8 cellular contexts compared by ENCODE assay signal in genomic region chr19:58520257-58520599, GRCh38. TPM values are rescaled to one million over a fixed set of nuclear protein-coding genes. Genes with fewer than 3 reads are reported as not detected.
DNase-seq lines count a peak whose midpoint lies in the region; ATAC-seq and TF ChIP-seq lines count a peak whose summit lies in the region.

No MANE protein-coding gene starts in this region.

- no peaks in the 10 kb centered on the region for H3K9me3 Mint-ChIP-seq in activated naive CD4-positive, alpha-beta T cell treated with anti-CD3 and anti-CD28 coated beads, Interleukin-2, amount 10 ng/mL, durations not matched to agents 7 days and 5 days
- H3K9me3 Mint-ChIP-seq in MCF 10A (ENCODE audit: unreplicated experiment): no peaks in the 10 kb centered on the region
- H3K9me3 Mint-ChIP-seq in memory B cell: no peaks in the 10 kb centered on the region

- peak overlapping the region; percentile 98 for H3K27ac Mint-ChIP-seq in activated naive CD4-positive, alpha-beta T cell treated with anti-CD3 and anti-CD28 coated beads, Interleukin-2, amount 10 ng/mL, durations not matched to agents 7 days and 5 days
- H3K27ac Mint-ChIP-seq in MCF 10A (ENCODE audit: low read depth, unreplicated experiment) (peak overlapping the region; percentile 100), memory B cell (peak overlapping the region; percentile 98)

- 13 to 16% methylated on average over 3 to 7 of the region's 7 CpGs for WGBS in upper lobe of left lung, 2 donors

- H3K27me3 Mint-ChIP-seq in activated naive CD4-positive, alpha-beta T cell treated with anti-CD3 and anti-CD28 coated beads, Interleukin-2, amount 10 ng/mL, durations not matched to agents 7 days and 5 days: peaks cover 6% of the 10 kb centered on the region
- H3K27me3 Mint-ChIP-seq in MCF 10A (ENCODE audit: insufficient read depth, unreplicated experiment): no peaks in the 10 kb centered on the region
- H3K27me3 Mint-ChIP-seq in memory B cell: no peaks in the 10 kb centered on the region

- peak in 1 of 4 donors; percentile 9 for TF ChIP-seq POLR2A in upper lobe of left lung (IDR thresholded peaks at IDR 0.05)

- H3K9me3 ChIP-seq in upper lobe of left lung: no peaks in the 10 kb centered on the region

- peak overlapping the region; percentile 93 to 99 (median 96) for H3K27ac ChIP-seq in upper lobe of left lung

- no peak for TF ChIP-seq CTCF in MCF 10A (IDR thresholded peaks at IDR 0.05; ENCODE audit: unreplicated experiment)
- TF ChIP-seq CTCF in upper lobe of left lung (IDR thresholded peaks at IDR 0.05): peak in 1 of 6 experiments; percentile 1

- H3K27me3 ChIP-seq in upper lobe of left lung: no peaks in the 10 kb centered on the region

- CTCF ChIA-PET in activated naive CD4-positive, alpha-beta T cell treated with anti-CD3 and anti-CD28 coated beads, Interleukin-2, amount 10 ng/mL, durations not matched to agents 7 days and 5 days (lab: Charles Lee): interaction anchor here (0.7 to 7.4 kb wide), 17 partner anchors 8 to 337 kb away, joined by 3 to 109 read pairs (median 5); partner anchors contain the start of genes CHMP2A, TRIM28, ZNF324 and ZSCAN22
- CTCF ChIA-PET in MCF 10A (lab: Yijun Ruan, JAX): interaction anchor here (0.6 to 5.7 kb wide), 22 partner anchors 9 to 1415 kb away, joined by 3 to 43 read pairs (median 4); partner anchors contain the start of genes CHMP2A and TRIM28

- peaks cover 26 to 45% (median 32%) of the 10 kb centered on the region in 4 donors for H3K4me1 ChIP-seq in upper lobe of left lung

- no peak for ATAC-seq in memory B cell (ENCODE audit: low read depth)
- no peak for ATAC-seq in upper lobe of left lung (ENCODE audit: low FRiP score in 2 of 2)

- peaks cover 41% of the 10 kb centered on the region for H3K4me1 Mint-ChIP-seq in activated naive CD4-positive, alpha-beta T cell treated with anti-CD3 and anti-CD28 coated beads, Interleukin-2, amount 10 ng/mL, durations not matched to agents 7 days and 5 days
- H3K4me1 Mint-ChIP-seq in MCF 10A (ENCODE audit: insufficient read depth, unreplicated experiment): peaks cover 27% of the 10 kb centered on the region
- peaks cover 31% of the 10 kb centered on the region for H3K4me1 Mint-ChIP-seq in memory B cell

- POLR2A ChIA-PET in MCF 10A (lab: Yijun Ruan, JAX): interaction anchor here (0.7 to 6.7 kb wide), 30 partner anchors 9 to 1109 kb away, joined by 3 to 194 read pairs (median 5); partner anchors contain the start of genes CHMP2A, MZF1, RNF225 and RPS5

- peaks cover 17% of the 10 kb centered on the region for H3K36me3 Mint-ChIP-seq in activated naive CD4-positive, alpha-beta T cell treated with anti-CD3 and anti-CD28 coated beads, Interleukin-2, amount 10 ng/mL, durations not matched to agents 7 days and 5 days
- H3K36me3 Mint-ChIP-seq in MCF 10A (ENCODE audit: insufficient read depth, unreplicated experiment) (peaks cover 28% of the 10 kb centered on the region), memory B cell (peaks cover 14% of the 10 kb centered on the region)

- no TSS peak for BruUV-seq in MCF 10A (replicated peaks; lab: Mats Ljungman, UMichigan)

- peak overlapping the region; percentile 86 to 99 (median 88) for H3K4me3 ChIP-seq in upper lobe of left lung

- H3K36me3 ChIP-seq in upper lobe of left lung: peaks cover 7 to 22% (median 16%) of the 10 kb centered on the region in 4 donors

- H3K4me3 Mint-ChIP-seq in activated naive CD4-positive, alpha-beta T cell treated with anti-CD3 and anti-CD28 coated beads, Interleukin-2, amount 10 ng/mL, durations not matched to agents 7 days and 5 days: peak overlapping the region; percentile 91
- H3K4me3 Mint-ChIP-seq in MCF 10A (ENCODE audit: unreplicated experiment) (peak overlapping the region; percentile 83), memory B cell (peak overlapping the region; percentile 95)

- TF ChIP-seq EP300 in upper lobe of left lung (IDR thresholded peaks at IDR 0.05): no peak

- no peak for DNase-seq in activated naive CD4-positive, alpha-beta T cell treated with anti-CD3 and anti-CD28 coated beads, Interleukin-2, amount 10 ng/mL, durations not matched to agents 7 days and 5 days
- no peak for DNase-seq in activated naive CD4-positive, alpha-beta T cell (lab: John Stamatoyannopoulos, UW)
- no peak for DNase-seq in MCF 10A (ENCODE audit: unreplicated experiment)
- DNase-seq in memory B cell (ENCODE audit: low spot score in 2 of 2): no peak
- DNase-seq in upper lobe of left lung: no peak
- DNase-seq in SKM-1 treated with dmso at 0.1 percent for 144 hours (lab: John Stamatoyannopoulos, UW; ENCODE audit: unreplicated experiment): no peak
- DNase-seq in AG08396 (ENCODE audit: low spot score): no peak
- no peak for DNase-seq in NCI-H510A treated with DMSO at 0.1 percent for 48 hours (lab: John Stamatoyannopoulos, UW)

- intact Hi-C loops in MCF 10A (cut with micrococcal nuclease): no loop called here

RNA-seq across cellular contexts. Expression of gene ZBTB45, which starts 0.6 kb away (rescaled TPM):
- total RNA-seq in MCF 10A (2022): 12.8 and 15.0 TPM in 2 replicates
- total RNA-seq in upper lobe of left lung: 10 to 100 TPM; 11.9 to 19.7 (median 15.0) TPM

RNA-seq across cellular contexts. Expression of gene SLC27A5, which starts 8.4 kb away (rescaled TPM):
- total RNA-seq in MCF 10A (2022) (14.7 and 22.5 TPM in 2 replicates), upper lobe of left lung (10 to 100 TPM in 1 of 6 donors, 1 to 10 TPM in 5; 1.6 to 12.2 (median 6.9) TPM)

RNA-seq across cellular contexts. Expression of gene TRIM28, which starts 23.6 kb away (rescaled TPM):
- total RNA-seq in MCF 10A (2022): 236 and 290 TPM in 2 replicates
- 100 to 1,000 TPM; 197 to 283 (median 213) TPM for total RNA-seq in upper lobe of left lung

RNA-seq across cellular contexts. Expression of gene CHMP2A, which starts 34.7 kb away (rescaled TPM):
- total RNA-seq in MCF 10A (2022) (154 and 184 TPM in 2 replicates), upper lobe of left lung (100 to 1,000 TPM in 5 of 6 donors, 10 to 100 TPM in 1; 75.4 to 162 (median 123) TPM)

RNA-seq across cellular contexts. Expression of gene UBE2M, which starts 38.2 kb away (rescaled TPM):
- 149 and 158 TPM in 2 replicates for total RNA-seq in MCF 10A (2022)
- 10 to 100 TPM; 33.0 to 53.9 (median 41.6) TPM for total RNA-seq in upper lobe of left lung
